In genomic region chr17:43897827-43898226, GRCh38 we compare ENCODE assay signal across 26 cellular contexts. TPM values are rescaled to one million over a fixed set of nuclear protein-coding genes. Genes with fewer than 3 reads are reported as not detected.
"Had no signal": no experiment of that assay in that cellular context is flagged by ENCODE, and none has a peak within 500 bp of the region (broad histone marks: within the 10 kb centered on the region; RNA-seq: fewer than 3 reads in every experiment).

No MANE protein-coding gene starts in this region.

- H3K27me3 ChIP-seq: cardiac muscle cell had no signal

- H3K27me3 Mint-ChIP-seq: brain had no signal

- FAIRE-seq: astrocyte had no signal

- H3K9me3 Mint-ChIP-seq: activated naive CD4-positive, alpha-beta T cell treated with anti-CD3 and anti-CD28 coated beads, Interleukin-2, amount 50 U/mL, for 72 hours; activated naive CD8-positive, alpha-beta T cell treated with anti-CD3 and anti-CD28 coated beads, Interleukin-2, amount 50 U/mL, for 24 hours; T-helper 1 cell treated with Interleukin-12 subunit alpha and Interleukin-12 subunit beta and Interleukin-4 antibody, amounts not matched to agents 30 μg/mL and 1 μg/mL, for 36 hours had no signal

- DNase-seq: activated CD4-positive, alpha-beta T cell treated with anti-CD3 and anti-CD28 coated beads for 4 hours; activated CD8-positive, alpha-beta memory T cell treated with anti-CD3 and anti-CD28 coated beads, Interleukin-2, amount 50 U/mL, for 48 hours; activated CD8-positive, alpha-beta T cell treated with anti-CD3 and anti-CD28 coated beads, Interleukin-2, amount 10 ng/mL, durations not matched to agents 7 days and 5 days; activated effector memory CD4-positive, alpha-beta T cell treated with Interleukin-2 at 50 U/mL for 16 hours; activated naive CD4-positive, alpha-beta T cell treated with Interleukin-2 at 50 U/mL for 16 hours; activated naive CD8-positive, alpha-beta T cell treated with anti-CD3 and anti-CD28 coated beads, Interleukin-2, amount 50 U/mL, for 24 hours; activated T-cell treated with anti-CD3 and anti-CD28 coated beads, Interleukin-2, amount 50 U/mL, for 1 hour; amniotic stem cell; Kasumi-1; NCI-H1092; NCI-H1930; NCI-H2227 treated with DMSO at 0.1 percent for 48 hours; NCI-H446 treated with DMSO at 0.1 percent for 48 hours; NCI-H526 treated with DMSO at 0.1 percent for 48 hours; NCI-H82; RPMI8226 had no signal

- H3K4me3 Mint-ChIP-seq: activated CD8-positive, alpha-beta T cell treated with anti-CD3 and anti-CD28 coated beads, Interleukin-2, amount 10 ng/mL, durations not matched to agents 7 days and 5 days; activated naive CD8-positive, alpha-beta T cell treated with anti-CD3 and anti-CD28 coated beads, Interleukin-2, amount 50 U/mL, for 24 hours; T-helper 1 cell treated with Interleukin-12 subunit alpha and Interleukin-12 subunit beta and Interleukin-4 antibody, amounts not matched to agents 30 μg/mL and 1 μg/mL, for 36 hours had no signal

- H3K36me3 Mint-ChIP-seq: activated naive CD4-positive, alpha-beta T cell treated with anti-CD3 and anti-CD28 coated beads, Interleukin-2, amount 50 U/mL, for 72 hours had no signal

- ATAC-seq: activated CD4-positive, CD25-positive, alpha-beta regulatory T cell treated with anti-CD3 and anti-CD28 coated beads, Interleukin-2, amount 50 U/mL, for 24 hours; activated CD8-positive, alpha-beta T cell treated with anti-CD3 and anti-CD28 coated beads, Interleukin-2, amount 10 ng/mL, durations not matched to agents 7 days and 5 days; activated naive CD4-positive, alpha-beta T cell treated with anti-CD3 and anti-CD28 coated beads, Interleukin-2, amount 50 U/mL, for 72 hours; activated naive CD8-positive, alpha-beta T cell treated with anti-CD3 and anti-CD28 coated beads, Interleukin-2, amount 50 U/mL, for 24 hours; SK-N-SH treated with all-trans-retinoic acid at 6 μM for 48 hours had no signal

- H3K27ac Mint-ChIP-seq: activated CD8-positive, alpha-beta T cell treated with anti-CD3 and anti-CD28 coated beads, Interleukin-2, amount 10 ng/mL, durations not matched to agents 7 days and 5 days; activated naive CD4-positive, alpha-beta T cell treated with anti-CD3 and anti-CD28 coated beads, Interleukin-2, amount 50 U/mL, for 72 hours; activated naive CD8-positive, alpha-beta T cell treated with anti-CD3 and anti-CD28 coated beads, Interleukin-2, amount 50 U/mL, for 24 hours; brain; T-helper 1 cell treated with Interleukin-12 subunit alpha and Interleukin-12 subunit beta and Interleukin-4 antibody, amounts not matched to agents 30 μg/mL and 1 μg/mL, for 36 hours had no signal

- H3K36me3 ChIP-seq: cardiac muscle cell, SJSA1 had no signal

- H3K9me3 ChIP-seq: SJSA1 had no signal

- H3K4me3 ChIP-seq: cardiac muscle cell, SJSA1 had no signal

- H3K27ac ChIP-seq: cardiac muscle cell, SJSA1 had no signal

RNA-seq across cellular contexts. Expression of gene PPY, which starts 44.4 kb away (rescaled TPM):
- total RNA-seq: activated CD8-positive, alpha-beta T cell treated with anti-CD3 and anti-CD28 coated beads, Interleukin-2, amount 10 ng/mL, durations not matched to agents 7 days and 5 days; activated naive CD4-positive, alpha-beta T cell treated with anti-CD3 and anti-CD28 coated beads, Interleukin-2, amount 50 U/mL, for 72 hours; astrocyte; cardiac muscle cell; M059J; OCI-LY7; SJSA1 had no signal
- polyA plus RNA-seq: cardiac muscle cell had no signal

RNA-seq across cellular contexts. Expression of gene CD300LG, which starts 50.9 kb away (rescaled TPM):
- total RNA-seq: activated CD8-positive, alpha-beta T cell treated with anti-CD3 and anti-CD28 coated beads, Interleukin-2, amount 10 ng/mL, durations not matched to agents 7 days and 5 days; activated naive CD4-positive, alpha-beta T cell treated with anti-CD3 and anti-CD28 coated beads, Interleukin-2, amount 50 U/mL, for 72 hours; astrocyte; cardiac muscle cell; M059J; OCI-LY7; SJSA1 had no signal
- polyA plus RNA-seq: cardiac muscle cell had no signal

RNA-seq across cellular contexts. Expression of gene PYY, which starts 55.9 kb away (rescaled TPM):
- total RNA-seq: activated CD8-positive, alpha-beta T cell treated with anti-CD3 and anti-CD28 coated beads, Interleukin-2, amount 10 ng/mL, durations not matched to agents 7 days and 5 days; activated naive CD4-positive, alpha-beta T cell treated with anti-CD3 and anti-CD28 coated beads, Interleukin-2, amount 50 U/mL, for 72 hours; astrocyte; cardiac muscle cell; M059J; OCI-LY7; SJSA1 had no signal
- polyA plus RNA-seq: cardiac muscle cell had no signal
